29 cellular contexts compared by ENCODE assay signal in the genomic region with DNA sequence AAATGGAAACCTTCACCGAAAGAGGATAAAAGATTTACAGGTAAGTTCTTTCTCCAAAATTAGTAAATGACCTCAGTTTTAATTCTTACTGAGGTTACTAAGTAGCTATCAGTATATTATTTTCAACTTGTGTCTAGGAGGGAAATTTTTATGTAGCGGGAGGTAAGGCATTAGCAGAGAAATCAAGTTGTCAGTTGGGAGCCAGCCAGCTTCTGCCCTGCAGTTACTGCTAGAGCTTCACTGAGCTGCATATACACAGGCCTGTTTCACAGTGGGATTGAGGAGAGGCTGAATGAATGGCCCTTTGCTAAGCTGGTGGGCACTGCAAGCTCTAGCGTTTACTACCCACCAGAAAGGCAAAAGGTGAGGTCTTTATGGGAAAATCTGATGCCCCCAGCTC.
"Had no signal": no experiment of that assay in that cellular context is flagged by ENCODE, and none has a peak within 500 bp of the region (broad histone marks: within the 10 kb centered on the region; RNA-seq: fewer than 3 reads in every experiment).

No MANE protein-coding gene starts in this region.

- H3K9me3 ChIP-seq: adrenal gland had no signal

- H3K36me3 ChIP-seq: adrenal gland, brain microvascular endothelial cell had no signal

- H3K4me1 Mint-ChIP-seq: activated CD4-positive, alpha-beta T cell treated with anti-CD3 and anti-CD28 coated beads for 36 hours; activated CD4-positive, alpha-beta T cell treated with anti-CD3 and anti-CD28 coated beads, Interleukin-2, amount 10 ng/mL, durations not matched to agents 7 days and 5 days had no signal

- DNase-seq: activated CD4-positive, alpha-beta T cell treated with anti-CD3 and anti-CD28 coated beads for 36 hours; activated CD4-positive, alpha-beta T cell treated with anti-CD3 and anti-CD28 coated beads, Interleukin-2, amount 10 ng/mL, durations not matched to agents 7 days and 5 days; activated CD4-positive, alpha-beta T cell treated with anti-CD3 and anti-CD28 coated beads, Interleukin-2, amount 50 U/mL, for 48 hours; activated CD8-positive, alpha-beta T cell treated with anti-CD3 and anti-CD28 coated beads, Interleukin-2, amount 10 ng/mL, durations not matched to agents 7 days and 5 days; activated gamma-delta T cell treated with Interleukin-2 at 50 U/mL for 16 hours; activated naive CD4-positive, alpha-beta T cell treated with anti-CD3 and anti-CD28 coated beads for 36 hours; activated T-cell treated with anti-CD3 and anti-CD28 coated beads, Interleukin-2, amount 50 U/mL, for 24 hours; adrenal gland; brain microvascular endothelial cell; central memory CD4-positive, alpha-beta T cell; NCI-H1092 treated with DMSO at 0.1 percent for 48 hours; NCI-H1417; NCI-H146; NCI-H187; NCI-H2029 treated with DMSO at 0.1 percent for 48 hours; NCI-H2171 treated with DMSO at 0.1 percent for 48 hours; NCI-H2227 treated with DMSO at 0.1 percent for 48 hours; NCI-H446 treated with DMSO at 0.1 percent for 48 hours; NCI-H524; NCI-H69; NCI-H82; NK-92 treated with Interleukin-12 subunit alpha and Interleukin-12 subunit beta, amount 100 ng/mL, for 24 hours; PC-9; SIG-M5; T1000 had no signal

- H3K4me3 ChIP-seq: adrenal gland, K562, PC-9 had no signal

- H3K4me1 ChIP-seq: adrenal gland had no signal

- H3K4me3 Mint-ChIP-seq: activated CD4-positive, alpha-beta T cell treated with anti-CD3 and anti-CD28 coated beads for 36 hours; activated CD4-positive, alpha-beta T cell treated with anti-CD3 and anti-CD28 coated beads, Interleukin-2, amount 10 ng/mL, durations not matched to agents 7 days and 5 days; activated CD8-positive, alpha-beta T cell treated with anti-CD3 and anti-CD28 coated beads, Interleukin-2, amount 10 ng/mL, durations not matched to agents 7 days and 5 days; activated naive CD4-positive, alpha-beta T cell treated with anti-CD3 and anti-CD28 coated beads for 36 hours; activated T-cell treated with anti-CD3 and anti-CD28 coated beads, Interleukin-2, amount 50 U/mL, for 24 hours had no signal

- H2AFZ ChIP-seq: PC-9 had no signal

- ATAC-seq: activated CD4-positive, alpha-beta T cell treated with anti-CD3 and anti-CD28 coated beads for 36 hours; activated CD8-positive, alpha-beta T cell treated with anti-CD3 and anti-CD28 coated beads, Interleukin-2, amount 10 ng/mL, durations not matched to agents 7 days and 5 days; K562; Right ventricle myocardium inferior had no signal

- H3K27me3 ChIP-seq: adrenal gland, brain microvascular endothelial cell had no signal

- H3K27ac ChIP-seq: adrenal gland, brain microvascular endothelial cell, PC-9, RWPE1 had no signal

- H3K27ac Mint-ChIP-seq: activated CD4-positive, alpha-beta T cell treated with anti-CD3 and anti-CD28 coated beads for 36 hours; activated CD4-positive, alpha-beta T cell treated with anti-CD3 and anti-CD28 coated beads, Interleukin-2, amount 10 ng/mL, durations not matched to agents 7 days and 5 days; activated CD8-positive, alpha-beta T cell treated with anti-CD3 and anti-CD28 coated beads, Interleukin-2, amount 10 ng/mL, durations not matched to agents 7 days and 5 days; activated naive CD4-positive, alpha-beta T cell treated with anti-CD3 and anti-CD28 coated beads for 36 hours; activated naive CD4-positive, alpha-beta T cell treated with anti-CD3 and anti-CD28 coated beads, Interleukin-2, amount 50 U/mL, for 72 hours; activated T-cell treated with anti-CD3 and anti-CD28 coated beads, Interleukin-2, amount 50 U/mL, for 24 hours had no signal

- H3K4me2 ChIP-seq: PC-9 had no signal

- H3K9me3 Mint-ChIP-seq: activated CD4-positive, alpha-beta T cell treated with anti-CD3 and anti-CD28 coated beads, Interleukin-2, amount 10 ng/mL, durations not matched to agents 7 days and 5 days; activated naive CD4-positive, alpha-beta T cell treated with anti-CD3 and anti-CD28 coated beads for 36 hours; activated naive CD4-positive, alpha-beta T cell treated with anti-CD3 and anti-CD28 coated beads, Interleukin-2, amount 50 U/mL, for 72 hours; activated T-cell treated with anti-CD3 and anti-CD28 coated beads, Interleukin-2, amount 50 U/mL, for 24 hours had no signal

- H3K36me3 Mint-ChIP-seq: activated naive CD4-positive, alpha-beta T cell treated with anti-CD3 and anti-CD28 coated beads, Interleukin-2, amount 50 U/mL, for 72 hours had no signal

- H3K27me3 Mint-ChIP-seq: activated T-cell treated with anti-CD3 and anti-CD28 coated beads, Interleukin-2, amount 50 U/mL, for 24 hours had no signal
